Comparison of ENCODE assay signal across 14 cellular contexts in genomic region chr7:78437118-78437517, GRCh38.
A peak's percentile ranks its signal among the peaks of the same experiment; 100 is the strongest.
DNase-seq lines count a peak whose midpoint lies in the region; ATAC-seq, FAIRE-seq and TF ChIP-seq lines count a peak whose summit lies in the region.
"Had no signal": no experiment of that assay in that cellular context is flagged by ENCODE, and none has a peak within 500 bp of the region (broad histone marks: within the 10 kb centered on the region; RNA-seq: fewer than 3 reads in every experiment).

No MANE protein-coding gene starts in this region.

- H3K36me3 ChIP-seq in bronchial epithelial cell (ENCODE audit: control insufficient read depth, insufficient read depth, low read length), result no peaks in the 10 kb centered on the region
- no peaks in the 10 kb centered on the region for H3K36me3 ChIP-seq in kidney epithelial cell (ENCODE audit: control insufficient read depth, insufficient read depth, low read length)
- H3K36me3 ChIP-seq: cardiac muscle cell, thyroid gland had no signal

- ATAC-seq in omental fat pad (ENCODE audit: low FRiP score) (no peak), GM21367 (IDR thresholded peaks at IDR 0.05; ENCODE audit: unreplicated experiment) (no peak)
- ATAC-seq: K562 had no signal

- no peak for TF ChIP-seq CTCF in bronchial epithelial cell (IDR thresholded peaks at IDR 0.05; ENCODE audit: insufficient read depth, low read length, severe bottlenecking)
- no peak for TF ChIP-seq CTCF in kidney epithelial cell (IDR thresholded peaks at IDR 0.05; ENCODE audit: insufficient read depth, low read length, poor library complexity, severe bottlenecking)
- no peak for TF ChIP-seq CTCF in omental fat pad (IDR thresholded peaks at IDR 0.05)

- no peak for FAIRE-seq in bronchial epithelial cell (lab: Jason Lieb, UNC)
- FAIRE-seq: K562 had no signal

- H3K27me3 ChIP-seq in bronchial epithelial cell (ENCODE audit: control insufficient read depth, insufficient read depth, low read length), result no peaks in the 10 kb centered on the region
- no peaks in the 10 kb centered on the region for H3K27me3 ChIP-seq in kidney epithelial cell (ENCODE audit: control insufficient read depth, insufficient read depth, low read length)
- H3K27me3 ChIP-seq: cardiac muscle cell, thyroid gland had no signal

- H3K4me3 ChIP-seq in bronchial epithelial cell (ENCODE audit: low read depth, low read length), result no peak overlapping the region
- H3K4me3 ChIP-seq in kidney epithelial cell (ENCODE audit: low read depth, low read length), result no peak overlapping the region
- H3K4me3 ChIP-seq: cardiac muscle cell, K562, smooth muscle cell, thyroid gland had no signal

- DNase-seq in ACHN (peak; percentile 14), HS-27A (ENCODE audit: low read depth) (peak; percentile 41), bronchial epithelial cell (ENCODE audit: low read depth) (peak; percentile 15), kidney epithelial cell (ENCODE audit: low read depth) (peak; percentile 21), omental fat pad (ENCODE audit: low spot score) (no peak), NCI-H128 (lab: John Stamatoyannopoulos, UW; ENCODE audit: unreplicated experiment) (no peak)
- no peak for DNase-seq in activated CD4-positive, CD25-positive, alpha-beta regulatory T cell treated with anti-CD3 and anti-CD28 coated beads, Interleukin-2, amount 50 U/mL, for 72 hours
- DNase-seq: activated CD4-positive, alpha-beta memory T cell treated with anti-CD3 and anti-CD28 coated beads for 36 hours; NCI-H187 had no signal

- in situ Hi-C loops in ACHN (cut with HindIII; ENCODE audit: low pct_ligation_motif_present, low pct_unique_long_range_greater_than_20kb, low sequenced_read_pairs), result no loop called here

Comparison
In these comparisons a context has a peak if more than half of its experiments do, and no peak if none do; other contexts are left out.
1. DNase-seq: peak in ACHN (single experiment), HS-27A (single experiment), bronchial epithelial cell (single experiment) and kidney epithelial cell (single experiment); none in omental fat pad (single experiment), NCI-H128 (single experiment) and activated CD4-positive, CD25-positive, alpha-beta regulatory T cell treated with anti-CD3 and anti-CD28 coated beads, Interleukin-2, amount 50 U/mL, for 72 hours (single experiment).